In genomic region chr13:55990631-55991030, GRCh38 we compare ENCODE assay signal across 7 cellular contexts.
"Had no signal": no experiment of that assay in that cellular context is flagged by ENCODE, and none has a peak within 500 bp of the region (broad histone marks: within the 10 kb centered on the region; RNA-seq: fewer than 3 reads in every experiment).

No MANE protein-coding gene starts in this region.

- H2AFZ ChIP-seq: GM23338 had no signal

- H3K27ac Mint-ChIP-seq: GM23338 had no signal

- H3K27ac ChIP-seq: KMS-11 had no signal

- H3K4me3 ChIP-seq: GM23338, HAP-1 had no signal

- H3K36me3 ChIP-seq: HAP-1 had no signal

- H3K9ac ChIP-seq: KMS-11 had no signal

- H3K9me3 ChIP-seq: HAP-1 had no signal

- H3K4me1 ChIP-seq: HAP-1 had no signal

- DNase-seq: H7, Karpas-422, KBM-7 had no signal

- H3K4me3 Mint-ChIP-seq: GM23338 had no signal

- ATAC-seq: GM23338 had no signal

- FAIRE-seq: HTR-8/SVneo had no signal

- H3K4me1 Mint-ChIP-seq: GM23338 had no signal

- H3K4me2 ChIP-seq: GM23338, KMS-11 had no signal
